ENCODE assay signal across 27 cellular contexts in genomic region chr13:63542704-63543215, GRCh38.
"Had no signal": no experiment of that assay in that cellular context is flagged by ENCODE, and none has a peak within 500 bp of the region (broad histone marks: within the 10 kb centered on the region; RNA-seq: fewer than 3 reads in every experiment).

No MANE protein-coding gene starts in this region.

- DNase-seq: activated CD4-positive, alpha-beta T cell treated with anti-CD3 and anti-CD28 coated beads for 48 hours; activated CD4-positive, alpha-beta T cell treated with anti-CD3 and anti-CD28 coated beads, Interleukin-2, amount 50 U/mL, for 48 hours; activated CD4-positive, CD25-positive, alpha-beta regulatory T cell treated with anti-CD3 and anti-CD28 coated beads, Interleukin-2, amount 50 U/mL, for 72 hours; activated CD8-positive, alpha-beta memory T cell treated with anti-CD3 and anti-CD28 coated beads, Interleukin-2, amount 10 ng/mL, durations not matched to agents 7 days and 5 days; activated effector memory CD4-positive, alpha-beta T cell treated with anti-CD3 and anti-CD28 coated beads, Interleukin-2, amount 50 U/mL, for 16 hours; activated naive CD4-positive, alpha-beta T cell treated with Interleukin-2 at 50 U/mL for 16 hours; activated naive CD8-positive, alpha-beta T cell treated with anti-CD3 and anti-CD28 coated beads, Interleukin-2, amount 50 U/mL, for 24 hours; activated T-cell treated with anti-CD3 and anti-CD28 coated beads, Interleukin-2, amount 50 U/mL, for 24 hours; amygdala; KBM-7; NCI-H1048; NCI-H146; NCI-H1930; NCI-H2107; NCI-H2171 treated with DMSO at 0.1 percent for 48 hours; NCI-H226; NCI-H526 treated with DMSO at 0.1 percent for 48 hours; NCI-H82; OCI-M1; Right ventricle myocardium superior; SJCRH30; T-helper 17 cell; T-helper 9 cell had no signal

- H3K9me3 ChIP-seq: SJCRH30 had no signal

- H3K36me3 ChIP-seq: SJCRH30 had no signal

- H3K4me3 ChIP-seq: SJCRH30 had no signal

- H3K4me1 ChIP-seq: SJCRH30 had no signal

- ATAC-seq: activated CD8-positive, alpha-beta memory T cell treated with anti-CD3 and anti-CD28 coated beads, Interleukin-2, amount 10 ng/mL, durations not matched to agents 7 days and 5 days; activated naive CD4-positive, alpha-beta T cell treated with anti-CD3 and anti-CD28 coated beads, Interleukin-2, amount 50 U/mL, for 72 hours; activated naive CD8-positive, alpha-beta T cell treated with anti-CD3 and anti-CD28 coated beads, Interleukin-2, amount 50 U/mL, for 24 hours; Panc1; T-helper 17 cell; WTC11 had no signal

- H3K27me3 ChIP-seq: SJCRH30 had no signal

- H3K27ac ChIP-seq: RWPE1, SJCRH30 had no signal
